In the genomic region with DNA sequence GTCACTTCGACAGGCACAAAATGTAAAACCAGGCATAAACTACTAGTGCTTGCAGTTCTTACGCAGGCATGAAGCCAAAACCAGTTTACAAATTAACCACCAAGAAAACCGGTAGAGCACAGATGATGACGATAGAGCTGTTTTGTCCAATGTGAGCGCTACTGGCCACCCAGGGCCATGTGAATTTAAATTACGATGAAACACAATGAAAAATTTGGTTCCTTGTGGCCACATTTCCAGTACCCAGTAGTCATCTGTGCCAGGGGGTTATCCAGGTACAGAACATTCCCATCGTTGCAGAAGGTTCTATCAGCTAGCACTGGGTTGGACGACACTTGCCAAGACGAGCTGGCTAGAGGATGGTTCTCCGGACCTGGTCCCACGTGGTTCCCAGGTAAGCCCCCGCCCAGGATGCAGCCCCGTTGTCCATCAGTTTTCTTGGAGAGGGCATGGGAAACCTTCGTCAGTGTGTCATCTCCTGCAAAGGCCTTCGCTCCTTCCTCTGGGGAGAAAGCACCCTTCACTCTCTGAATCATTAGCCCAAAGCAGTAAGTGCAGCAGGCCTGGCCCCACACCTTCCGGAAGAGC, we compare ENCODE assay signal across 1 cellular context.
TF ChIP-seq lines count a peak whose summit lies in the region.

No MANE protein-coding gene starts in this region.

TF ChIP-seq in endothelial cell of umbilical vein, 7 proteins besides CTCF, POLR2A, EP300 and RAD21 (continued from another document):
- no peak for TF ChIP-seq EZH2 (IDR thresholded peaks at IDR 0.05; ENCODE audit: borderline replicate concordance, low read depth, low read length, severe bottlenecking)
- no peak for TF ChIP-seq POLR2AphosphoS5 (IDR thresholded peaks at IDR 0.05; ENCODE audit: insufficient read depth, low read depth, low read length)
- TF ChIP-seq JUN (IDR thresholded peaks at IDR 0.05; ENCODE audit: borderline replicate concordance, insufficient read depth, insufficient read length, low read depth), result no peak
- TF ChIP-seq GATA2 (IDR thresholded peaks at IDR 0.05; ENCODE audit: insufficient read depth, insufficient read length, low read depth, low read length), result no peak
- TF ChIP-seq, protein P1, sequence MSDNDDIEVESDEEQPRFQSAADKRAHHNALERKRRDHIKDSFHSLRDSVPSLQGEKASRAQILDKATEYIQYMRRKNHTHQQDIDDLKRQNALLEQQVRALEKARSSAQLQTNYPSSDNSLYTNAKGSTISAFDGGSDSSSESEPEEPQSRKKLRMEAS (IDR thresholded peaks at IDR 0.05; ENCODE audit: insufficient read depth, insufficient read length), result no peak
- TF ChIP-seq MYC (IDR thresholded peaks at IDR 0.05; ENCODE audit: low read depth, low read length), result no peak
